8 cellular contexts compared by ENCODE assay signal in the genomic region with DNA sequence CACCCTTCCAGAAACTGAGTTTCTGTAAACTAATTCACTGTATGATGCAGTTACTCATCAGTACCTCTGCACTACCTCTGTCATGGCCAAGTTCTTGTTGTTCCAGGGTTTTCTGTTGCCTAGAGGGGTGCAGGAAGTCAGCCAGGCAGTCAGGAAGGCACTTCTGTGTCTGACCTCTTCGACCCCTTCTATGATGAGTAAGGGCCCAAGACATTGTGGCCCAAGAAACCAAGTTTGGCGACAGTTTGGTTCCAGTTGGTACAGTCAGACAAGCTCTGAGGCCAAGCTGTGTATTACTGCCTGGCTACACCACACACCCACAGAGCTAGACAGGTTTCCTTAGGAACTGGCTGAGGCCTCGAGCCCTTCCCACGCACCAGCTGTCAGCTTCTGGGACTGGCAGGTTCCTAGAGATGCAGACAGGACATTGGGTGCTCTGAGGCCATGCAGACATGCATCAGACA. TPM values are rescaled to one million over a fixed set of nuclear protein-coding genes. Genes with fewer than 3 reads are reported as not detected.
DNase-seq lines count a peak whose midpoint lies in the region; ATAC-seq, FAIRE-seq and TF ChIP-seq lines count a peak whose summit lies in the region.

No MANE protein-coding gene starts in this region.

- H3K9me3 Mint-ChIP-seq in CD4-positive, alpha-beta memory T cell: no peaks in the 10 kb centered on the region

- no peak overlapping the region for H3K4me3 Mint-ChIP-seq in CD4-positive, alpha-beta memory T cell

- H3K4me2 ChIP-seq in endothelial cell of umbilical vein (ENCODE audit: insufficient read depth, low read length): no peak overlapping the region

- no peaks in the 10 kb centered on the region for H3K27me3 Mint-ChIP-seq in CD4-positive, alpha-beta memory T cell

- H3K4me1 Mint-ChIP-seq in CD4-positive, alpha-beta memory T cell: peaks cover 31 to 49% (median 34%) of the 10 kb centered on the region in 4 donors

- FAIRE-seq in endothelial cell of umbilical vein (lab: Jason Lieb, UNC): peak; percentile 78

- H3K4me1 ChIP-seq in endothelial cell of umbilical vein (ENCODE audit: control insufficient read depth, extremely low read depth, insufficient read depth, low read length) (peaks cover 52% of the 10 kb centered on the region), gastrocnemius medialis (peaks cover 50 to 66% of the 10 kb centered on the region in 2 donors)
- peaks cover 22% of the 10 kb centered on the region for H3K4me1 ChIP-seq in CD4-positive, alpha-beta memory T cell (ENCODE audit: insufficient read depth, low read length)

- H3K36me3 Mint-ChIP-seq in CD4-positive, alpha-beta memory T cell: peaks cover 57 to 60% of the 10 kb centered on the region in 2 donors

- H3K9me1 ChIP-seq in endothelial cell of umbilical vein (replicated peaks; ENCODE audit: control insufficient read depth, extremely low read depth, insufficient read depth, low read length): no peaks in the 10 kb centered on the region

- BruUV-seq in endothelial cell of umbilical vein (replicated peaks; lab: Mats Ljungman, UMichigan): no TSS peak

- intact Hi-C loops in endothelial cell of umbilical vein (cut with micrococcal nuclease): no loop called here
- intact Hi-C loops in gastrocnemius medialis (cut with DNase I; ENCODE audit: low total_unique reads): no loop called here
- intact Hi-C loops in CD4-positive, alpha-beta memory T cell (cut with micrococcal nuclease): no loop called here

- dilution Hi-C loops in endothelial cell of umbilical vein (cut with MboI; ENCODE audit: extremely low pct_ligation_motif_present, low sequenced_read_pairs): no loop called here

- DNase-seq in NCI-H2171 (lab: John Stamatoyannopoulos, UW) (peak; percentile 65), endothelial cell of umbilical vein (ENCODE audit: low read depth, low spot score) (peak; percentile 51), gastrocnemius medialis (peak; percentile 76 to 87), SW480 (ENCODE audit: low spot score) (no peak)
- DNase-seq in CD4-positive, alpha-beta memory T cell: no peak

- no peak overlapping the region for H3K9ac ChIP-seq in endothelial cell of umbilical vein (replicated peaks; ENCODE audit: extremely low read depth, insufficient read depth, low read length)

- H3K9me3 ChIP-seq in endothelial cell of umbilical vein (replicated peaks; ENCODE audit: control insufficient read depth, insufficient read depth, low read length): no peaks in the 10 kb centered on the region
- H3K9me3 ChIP-seq in gastrocnemius medialis: no peaks in the 10 kb centered on the region
- H3K9me3 ChIP-seq in CD4-positive, alpha-beta memory T cell (ENCODE audit: control insufficient read depth in 1 of 2, low read length in 2 of 2): no peaks in the 10 kb centered on the region

- H3K27ac Mint-ChIP-seq in CD4-positive, alpha-beta memory T cell: peak overlapping the region in 2 of 7 donors; percentile 31 to 36

- TF ChIP-seq POLR2A in endothelial cell of umbilical vein (IDR thresholded peaks at IDR 0.05; ENCODE audit: low read depth, low read length) (no peak), gastrocnemius medialis (IDR thresholded peaks at IDR 0.05) (no peak), GM18505 (IDR thresholded peaks at IDR 0.05; ENCODE audit: borderline replicate concordance, extremely low read depth, insufficient read depth, insufficient read length) (no peak)

- H3K27ac ChIP-seq in endothelial cell of umbilical vein (ENCODE audit: insufficient read depth, low read depth, low read length) (peak overlapping the region; percentile 25), gastrocnemius medialis (peak overlapping the region; percentile 58 to 83 (median 74))
- no peak overlapping the region for H3K27ac ChIP-seq in CD4-positive, alpha-beta memory T cell (ENCODE audit: low read depth, low read length)

- in situ Hi-C loops in gastrocnemius medialis (cut with MboI; ENCODE audit: low sequenced_read_pairs in 4 of 4): no loop called here

- H3K4me3 ChIP-seq in endothelial cell of umbilical vein (replicated peaks in 1 of 3; ENCODE audit: insufficient read depth in 1 of 3, low read depth in 1 of 3, low read length in 3 of 3): no peak overlapping the region
- H3K4me3 ChIP-seq in gastrocnemius medialis: no peak overlapping the region
- H3K4me3 ChIP-seq in CD4-positive, alpha-beta memory T cell (ENCODE audit: low read length in 2 of 2): no peak overlapping the region

- H3K27me3 ChIP-seq in endothelial cell of umbilical vein (ENCODE audit: control insufficient read depth in 2 of 2, insufficient read depth in 2 of 2, low read length in 2 of 2) (no peaks in the 10 kb centered on the region), gastrocnemius medialis (no peaks in the 10 kb centered on the region)
- H3K27me3 ChIP-seq in CD4-positive, alpha-beta memory T cell (ENCODE audit: insufficient read depth, low read length): no peaks in the 10 kb centered on the region

- POLR2A ChIA-PET in endothelial cell of umbilical vein (lab: Charles Lee): no interaction called here
- POLR2A ChIA-PET in CD4-positive, alpha-beta memory T cell (lab: Charles Lee; ENCODE audit: partially characterized antibody): interaction anchor here (0.9 to 1.5 kb wide), 3 partner anchors 11 to 306 kb away, joined by 3 read pairs; no protein-coding TSS in a partner anchor

- CTCF ChIA-PET in endothelial cell of umbilical vein (lab: Charles Lee): interaction anchor here (0.6 to 2.0 kb wide), 6 partner anchors 9 to 86 kb away, joined by 3 to 6 read pairs (median 3); no protein-coding TSS in a partner anchor
- CTCF ChIA-PET in CD4-positive, alpha-beta memory T cell (lab: Charles Lee; ENCODE audit: partially characterized antibody): interaction anchor here (1.8 kb wide), 1 partner anchor 86 kb away, joined by 4 read pairs; no protein-coding TSS in a partner anchor

- TF ChIP-seq CTCF in endothelial cell of umbilical vein (IDR thresholded peaks at IDR 0.05; ENCODE audit: extremely low read depth in 1 of 2, insufficient read depth in 1 of 2, low read depth in 1 of 2, low read length in 2 of 2): no peak
- peak in 1 of 5 experiments; percentile 4 for TF ChIP-seq CTCF in gastrocnemius medialis (IDR thresholded peaks at IDR 0.05 in 4 of 5, conservative IDR thresholded peaks at IDR 0.05 in 1 of 5)

- H3K36me3 ChIP-seq in endothelial cell of umbilical vein (ENCODE audit: control insufficient read depth in 2 of 2, extremely low read depth in 1 of 2, insufficient read depth in 2 of 2, low read length in 2 of 2) (peaks cover 0 to 10% of the 10 kb centered on the region in 2 experiments), gastrocnemius medialis (peaks cover 0 to 22% of the 10 kb centered on the region in 2 donors)
- peaks cover 29% of the 10 kb centered on the region for H3K36me3 ChIP-seq in CD4-positive, alpha-beta memory T cell (ENCODE audit: insufficient read depth, low read length)

- ATAC-seq in GM19395 (IDR thresholded peaks at IDR 0.05; ENCODE audit: unreplicated experiment): peak; percentile 37
- peak; percentile 79 to 88 for ATAC-seq in gastrocnemius medialis
- no peak for ATAC-seq in HG03342 (IDR thresholded peaks at IDR 0.05; ENCODE audit: unreplicated experiment)
- ATAC-seq in GM18505 (IDR thresholded peaks at IDR 0.05; ENCODE audit: unreplicated experiment): no peak

- H4K20me1 ChIP-seq in endothelial cell of umbilical vein (replicated peaks; ENCODE audit: control insufficient read depth, extremely low read depth, insufficient read depth, low read length): no peaks in the 10 kb centered on the region

- H3K79me2 ChIP-seq in endothelial cell of umbilical vein (ENCODE audit: control insufficient read depth, insufficient read depth, low read length): no peaks in the 10 kb centered on the region

- H2AFZ ChIP-seq in endothelial cell of umbilical vein (ENCODE audit: low read depth, low read length): no peak overlapping the region

TF ChIP-seq in endothelial cell of umbilical vein, 7 proteins besides CTCF, POLR2A, EP300 and RAD21:
- no peak for TF ChIP-seq POLR2AphosphoS5 (IDR thresholded peaks at IDR 0.05; ENCODE audit: insufficient read depth, low read depth, low read length)
- TF ChIP-seq FOS (IDR thresholded peaks at IDR 0.05; ENCODE audit: borderline replicate concordance, insufficient read depth, low read length): peak; percentile 28
- TF ChIP-seq GATA2 (IDR thresholded peaks at IDR 0.05; ENCODE audit: insufficient read depth, insufficient read length, low read depth, low read length): no peak
- no peak for TF ChIP-seq EZH2 (IDR thresholded peaks at IDR 0.05; ENCODE audit: borderline replicate concordance, low read depth, low read length, severe bottlenecking)

RNA-seq across cellular contexts. Expression of a gene that starts 41.2 kb away (rescaled TPM):
- total RNA-seq in endothelial cell of umbilical vein (16.5 and 19.2 TPM in 2 replicates), gastrocnemius medialis (10 to 100 TPM; 11.0 to 31.1 (median 17.3) TPM)
- polyA plus RNA-seq in endothelial cell of umbilical vein: 17.1 and 18.1 TPM in 2 replicates
- 21.0 and 24.8 TPM in 2 replicates for polyA plus RNA-seq in endothelial cell of umbilical vein (2011; cell fraction: cytosol; rRNA removed)
- polyA plus RNA-seq in endothelial cell of umbilical vein (2011; cell fraction: nucleus; rRNA removed): 12.4 and 13.2 TPM in 2 replicates
- polyA plus RNA-seq in endothelial cell of umbilical vein (2012): 12.8 and 16.4 TPM in 2 replicates
- 17.3 and 17.8 TPM in 2 replicates for polyA minus RNA-seq in endothelial cell of umbilical vein
- polyA minus RNA-seq in endothelial cell of umbilical vein (2011; cell fraction: cytosol; rRNA and poly(A)+ RNA removed): 13.4 TPM
- 6.3 and 8.6 TPM in 2 replicates for polyA minus RNA-seq in endothelial cell of umbilical vein (2011; cell fraction: nucleus; rRNA and poly(A)+ RNA removed)
- 10 to 100 TPM; 18.2 to 19.7 TPM for total RNA-seq in CD4-positive, alpha-beta memory T cell
- 10 to 100 TPM; 15.6 to 17.8 TPM for polyA plus RNA-seq in CD4-positive, alpha-beta memory T cell

Comparison
In these comparisons a context has a peak if more than half of its experiments do, and no peak if none do; other contexts are left out.
1. ATAC-seq: peak in GM19395 (single experiment) and gastrocnemius medialis (2 of 2); none in HG03342 (single experiment) and GM18505 (single experiment).
2. DNase-seq: peak in NCI-H2171 (single experiment), endothelial cell of umbilical vein (single experiment) and gastrocnemius medialis (2 of 2); none in CD4-positive, alpha-beta memory T cell (0 of 5) and SW480 (single experiment).